Comparison of ENCODE assay signal across 28 cellular contexts in the genomic region with DNA sequence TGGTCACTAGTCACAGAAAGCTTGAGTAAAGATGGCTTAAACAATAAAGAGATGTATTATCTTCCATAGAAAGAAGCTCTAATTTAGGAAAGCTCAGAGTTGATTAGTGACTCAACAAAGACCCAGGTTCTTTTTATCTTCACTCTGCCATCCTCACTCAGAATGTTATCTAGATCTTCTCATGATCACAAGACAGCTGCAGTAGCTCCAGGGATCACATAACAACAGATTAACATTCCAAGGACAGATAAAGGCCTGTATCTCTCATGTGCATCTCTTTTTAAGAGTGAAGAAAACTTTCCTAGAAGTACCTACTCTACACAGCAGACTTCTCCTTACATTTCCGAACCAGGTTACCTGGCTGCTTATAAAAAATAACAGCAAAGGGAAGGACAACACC.
"Had no signal": no experiment of that assay in that cellular context is flagged by ENCODE, and none has a peak within 500 bp of the region (broad histone marks: within the 10 kb centered on the region; RNA-seq: fewer than 3 reads in every experiment).

No MANE protein-coding gene starts in this region.

- H3K4me3 ChIP-seq: neural progenitor cell, ovary, psoas muscle, right lobe of liver, sigmoid colon, stomach, thoracic aorta, thyroid gland, tibial nerve, upper lobe of right lung, uterus had no signal

- DNase-seq: natural killer cell; occipital lobe; ovary; posterior cingulate gyrus; psoas muscle; right cardiac atrium; right lobe of liver; sigmoid colon; small intestine; stimulated activated CD4-positive, alpha-beta T cell treated with anti-CD3 and anti-CD28 coated beads, Interleukin-15, amount 100 ng/mL, for 24 hours; stimulated activated CD4-positive, alpha-beta T cell treated with anti-CD3 and anti-CD28 coated beads, Interleukin-2, amount 100 ng/mL, for 24 hours; stimulated activated CD4-positive, alpha-beta T cell treated with anti-CD3 and anti-CD28 coated beads, Interleukin-2, amount 100 ng/mL, for 48 hours; stimulated activated CD4-positive, alpha-beta T cell treated with anti-CD3 and anti-CD28 coated beads, Interleukin-4, amount 100 ng/mL, for 24 hours; stimulated activated naive B cell treated with anti-CD40 and anti-IgM and Interleukin-4, amounts not matched to agents 10 μg/mL and 1 μg/mL and 100 μg/mL, for 72 hours; stimulated activated naive CD4-positive, alpha-beta T cell treated with Interleukin-2 at 50 U/mL for 16 hours; stomach; thyroid gland; upper lobe of right lung; uterus had no signal

- H3K4me2 ChIP-seq: neural progenitor cell had no signal

- H3K27me3 ChIP-seq: neural progenitor cell, ovary, right lobe of liver, sigmoid colon, thyroid gland, tibial nerve, upper lobe of right lung, uterus had no signal

- H3K27ac ChIP-seq: neural progenitor cell, ovary, parathyroid adenoma, psoas muscle, right lobe of liver, sigmoid colon, stomach, thoracic aorta, thyroid gland, tibial nerve, upper lobe of right lung, uterus had no signal

- H3K36me3 ChIP-seq: neural progenitor cell, ovary, right lobe of liver, sigmoid colon, stomach, thoracic aorta, thyroid gland, tibial nerve, upper lobe of right lung, uterus had no signal

- ATAC-seq: natural killer cell; psoas muscle; right cardiac atrium; right lobe of liver; stimulated activated effector memory CD8-positive, alpha-beta T cell treated with anti-CD3 and anti-CD28 coated beads, Interleukin-12 subunit alpha, Interleukin-12 subunit beta, amount 100 ng/mL, for 72 hours; stimulated activated naive B cell treated with anti-CD40 and anti-IgM and Interleukin-4, amounts not matched to agents 10 μg/mL and 1 μg/mL and 100 μg/mL, for 72 hours; upper lobe of right lung had no signal

- H3K4me3 Mint-ChIP-seq: natural killer cell; nephron; neural progenitor cell; stimulated activated effector memory CD8-positive, alpha-beta T cell treated with anti-CD3 and anti-CD28 coated beads, Interleukin-12 subunit alpha, Interleukin-12 subunit beta, amount 100 ng/mL, for 72 hours; stimulated activated naive B cell treated with anti-CD40 and anti-IgM and Interleukin-4, amounts not matched to agents 10 μg/mL and 1 μg/mL and 100 μg/mL, for 72 hours; stimulated activated naive CD8-positive, alpha-beta T cell treated with anti-CD3 and anti-CD28 coated beads, Interleukin-15, Interleukin-2, amounts not matched to agents 100 ng/mL and 50 ng/mL, for 24 hours; type B pancreatic cell had no signal

- H3K4me1 ChIP-seq: neural progenitor cell, parathyroid adenoma, right lobe of liver, sigmoid colon, stomach, thyroid gland, upper lobe of right lung, uterus had no signal

- H2AFZ ChIP-seq: neural progenitor cell, parathyroid adenoma had no signal

- H3K4me1 Mint-ChIP-seq: natural killer cell; stimulated activated effector memory CD8-positive, alpha-beta T cell treated with anti-CD3 and anti-CD28 coated beads, Interleukin-12 subunit alpha, Interleukin-12 subunit beta, amount 100 ng/mL, for 72 hours had no signal

- H3K79me2 ChIP-seq: parathyroid adenoma had no signal

- H3K36me3 Mint-ChIP-seq: natural killer cell; neural progenitor cell; stimulated activated effector memory CD8-positive, alpha-beta T cell treated with anti-CD3 and anti-CD28 coated beads, Interleukin-12 subunit alpha, Interleukin-12 subunit beta, amount 100 ng/mL, for 72 hours; stimulated activated naive B cell treated with anti-CD40 and anti-IgM and Interleukin-4, amounts not matched to agents 10 μg/mL and 1 μg/mL and 100 μg/mL, for 72 hours; type B pancreatic cell had no signal

- H3K9ac ChIP-seq: neural progenitor cell, parathyroid adenoma had no signal

- H3K9me3 ChIP-seq: ovary, psoas muscle, right lobe of liver, sigmoid colon, stomach, thoracic aorta, thyroid gland, tibial nerve, upper lobe of right lung, uterus had no signal

- FAIRE-seq: small intestine had no signal

- H3K9me3 Mint-ChIP-seq: neural progenitor cell; stimulated activated naive CD8-positive, alpha-beta T cell treated with anti-CD3 and anti-CD28 coated beads, Interleukin-15, Interleukin-2, amounts not matched to agents 100 ng/mL and 50 ng/mL, for 24 hours; type B pancreatic cell had no signal

- H3K27ac Mint-ChIP-seq: natural killer cell; nephron; neural progenitor cell; progenitor cell of endocrine pancreas; stimulated activated effector memory CD8-positive, alpha-beta T cell treated with anti-CD3 and anti-CD28 coated beads, Interleukin-12 subunit alpha, Interleukin-12 subunit beta, amount 100 ng/mL, for 72 hours; stimulated activated naive B cell treated with anti-CD40 and anti-IgM and Interleukin-4, amounts not matched to agents 10 μg/mL and 1 μg/mL and 100 μg/mL, for 72 hours; stimulated activated naive CD8-positive, alpha-beta T cell treated with anti-CD3 and anti-CD28 coated beads, Interleukin-15, Interleukin-2, amounts not matched to agents 100 ng/mL and 50 ng/mL, for 24 hours; type B pancreatic cell had no signal
